In the genomic region with DNA sequence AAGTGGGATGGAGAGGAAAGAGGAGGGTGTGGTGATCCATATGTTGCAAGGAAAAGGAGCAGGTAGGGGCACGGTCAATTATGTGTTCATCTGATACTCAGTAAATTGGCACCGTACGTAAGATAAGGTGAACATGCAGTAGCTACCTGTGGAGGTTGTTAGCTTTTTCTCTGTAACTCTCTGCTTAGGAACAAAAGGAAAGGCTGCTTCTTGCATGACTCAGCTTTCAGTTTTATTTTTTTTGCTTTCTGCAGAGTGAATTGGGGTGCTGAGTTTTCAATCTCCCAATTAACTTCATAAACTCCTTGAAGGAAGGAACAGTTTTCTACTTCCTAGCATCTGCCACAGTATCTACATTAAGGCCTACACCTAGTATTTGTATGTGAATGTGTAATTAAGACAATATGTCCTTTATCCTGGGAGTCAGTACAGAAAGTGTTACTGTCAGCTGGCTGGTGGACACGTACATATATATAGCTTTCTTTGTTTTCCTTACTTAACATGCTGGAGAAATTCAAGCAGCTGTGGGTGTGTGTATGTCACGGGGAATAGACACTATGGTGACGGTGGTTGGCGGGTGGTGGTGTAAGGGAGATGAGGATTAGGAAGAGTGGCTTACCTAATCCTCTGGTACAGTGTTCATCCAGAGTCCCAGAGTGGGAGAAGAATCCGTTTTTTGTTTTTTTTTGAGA, we compare ENCODE assay signal across 10 cellular contexts. TPM values are rescaled to one million over a fixed set of nuclear protein-coding genes. Genes with fewer than 3 reads are reported as not detected.
A peak's percentile ranks its signal among the peaks of the same experiment; 100 is the strongest.
DNase-seq lines count a peak whose midpoint lies in the region; ATAC-seq, FAIRE-seq and TF ChIP-seq lines count a peak whose summit lies in the region.
"Had no signal": no experiment of that assay in that cellular context is flagged by ENCODE, and none has a peak within 500 bp of the region (broad histone marks: within the 10 kb centered on the region; RNA-seq: fewer than 3 reads in every experiment).

No MANE protein-coding gene starts in this region.

- no peak overlapping the region for H3K9ac ChIP-seq in OCI-LY1 (ENCODE audit: low read length)
- no peak overlapping the region for H3K9ac ChIP-seq in H1 (replicated peaks in 1 of 4; ENCODE audit: extremely low read depth in 1 of 4, low read depth in 3 of 4, low read length in 3 of 4)

- no peak overlapping the region for H3K18ac ChIP-seq in H1 (ENCODE audit: extremely low read depth, low read length)

- no peak overlapping the region; the same call in 1 of the 2 replicates for H2BK15ac ChIP-seq in H1 (ENCODE audit: low read length)

- H2BK20ac ChIP-seq in H1 (ENCODE audit: low read length): no peak overlapping the region

- H3K56ac ChIP-seq in H1 (replicated peaks; ENCODE audit: insufficient read length, low read depth, low read length): no peak overlapping the region

- POLR2A ChIA-PET in H1 (lab: Charles Lee; ENCODE audit: partially characterized antibody): interaction anchor here (1.1 to 2.3 kb wide), 4 partner anchors 10 to 39 kb away, joined by 3 to 9 read pairs (median 4); partner anchors contain the start of gene WNK1

- no peak overlapping the region for H2AK5ac ChIP-seq in H1 (ENCODE audit: low read depth, low read length)

- no peak overlapping the region for H3K4me3 ChIP-seq in OCI-LY1 (ENCODE audit: low read depth, low read length, poor library complexity, severe bottlenecking)
- no peak overlapping the region for H3K4me3 ChIP-seq in H1 (ENCODE audit: extremely low read depth in 1 of 4, insufficient read depth in 2 of 4, low read depth in 3 of 4, low read length in 4 of 4)

- CTCF ChIA-PET in H1 (lab: Charles Lee; ENCODE audit: partially characterized antibody): interaction anchor here (1.3 to 1.7 kb wide), 3 partner anchors 15 to 104 kb away, joined by 3 to 6 read pairs (median 4); no protein-coding TSS in a partner anchor

- no peak overlapping the region for H3K14ac ChIP-seq in H1 (ENCODE audit: insufficient read length)

- H3K4me2 ChIP-seq in OCI-LY1 (ENCODE audit: low read length) (no peak overlapping the region), H1 (ENCODE audit: insufficient read depth in 1 of 2, low read depth in 2 of 2, low read length in 2 of 2) (no peak overlapping the region)

- no peak overlapping the region for H4K91ac ChIP-seq in H1 (replicated peaks; ENCODE audit: insufficient read length, low read length)

- no peak for TF ChIP-seq CTCF in OCI-LY1 (IDR thresholded peaks at IDR 0.05; ENCODE audit: low read length)
- TF ChIP-seq CTCF in H1 (IDR thresholded peaks at IDR 0.05; ENCODE audit: control extremely low read depth in 1 of 3, insufficient read depth in 1 of 3, low read depth in 1 of 3, low read length in 3 of 3): no peak

- H3K9me3 ChIP-seq in OCI-LY1 (ENCODE audit: low read length) (no peaks in the 10 kb centered on the region), H1 (ENCODE audit: insufficient read depth in 2 of 2, low read depth in 1 of 2, low read length in 1 of 2) (no peaks in the 10 kb centered on the region)

- WGBS in H1 (ENCODE audit: extremely low coverage in 1 of 2, insufficient coverage in 1 of 2, insufficient read length in 1 of 2, insufficient replicate concordance in 2 of 2, low coverage in 1 of 2, low lambda C conversion rate in 2 of 2, missing lambda C conversion rate in 1 of 2), 2 experiments: 80% methylated on average over 8 of the region's 8 CpGs; no CpG with 5 or more reads in 1 of the 2 experiments

- H3K23me2 ChIP-seq in H1 (ENCODE audit: low read depth, low read length): no peaks in the 10 kb centered on the region

- peak overlapping the region; percentile 31 for H3K27ac ChIP-seq in OCI-LY1 (ENCODE audit: low read depth, low read length, poor library complexity, severe bottlenecking)
- H3K27ac ChIP-seq in H1 (ENCODE audit: low read depth, low read length): no peak overlapping the region

- H4K8ac ChIP-seq in H1 (ENCODE audit: extremely low read depth, insufficient read depth, low read length): no peak overlapping the region

- H3K23ac ChIP-seq in H1 (ENCODE audit: insufficient read length): no peak overlapping the region

- H3K4me1 ChIP-seq in OCI-LY1 (ENCODE audit: insufficient read depth, low read length, severe bottlenecking): peaks cover 25% of the 10 kb centered on the region
- H3K4me1 ChIP-seq in H1 (replicated peaks in 1 of 4; ENCODE audit: control insufficient read depth in 3 of 4, insufficient read depth in 4 of 4, low read length in 3 of 4): peaks cover 0 to 9% (median 3%) of the 10 kb centered on the region in 4 experiments; a peak in 3 of 7 replicates

- no peak overlapping the region for H2BK12ac ChIP-seq in H1 (ENCODE audit: low read depth, low read length)

- no peak for TF ChIP-seq EP300 in H1 (IDR thresholded peaks at IDR 0.05; ENCODE audit: borderline replicate concordance in 1 of 2, low read depth in 2 of 2, low read length in 2 of 2)

- H3K79me2 ChIP-seq in OCI-LY1 (ENCODE audit: insufficient read depth, low read length): no peaks in the 10 kb centered on the region
- no peaks in the 10 kb centered on the region for H3K79me2 ChIP-seq in H1 (ENCODE audit: control insufficient read depth in 1 of 2, insufficient read depth in 2 of 2, low read length in 2 of 2)

- FAIRE-seq in H1 (lab: Jason Lieb, UNC): no peak

- H3F3A ChIP-seq in OCI-LY1 (ENCODE audit: insufficient read depth, low read length): 0 out of 2 replicates have a peak, but pooled peaks cover 3% of the 10 kb centered on the region

- no peaks in the 10 kb centered on the region for H3K36me3 ChIP-seq in OCI-LY1 (ENCODE audit: insufficient read depth, low read length)
- no peaks in the 10 kb centered on the region for H3K36me3 ChIP-seq in H1 (ENCODE audit: control insufficient read depth in 2 of 4, insufficient read depth in 4 of 4, low read length in 3 of 4)

- no peak for TF ChIP-seq RAD21 in H1 (IDR thresholded peaks at IDR 0.05 in 1 of 2, conservative IDR thresholded peaks at IDR 0.05 in 1 of 2; ENCODE audit: low read depth in 2 of 2, low read length in 2 of 2)

- no peaks in the 10 kb centered on the region for H3K9me2 ChIP-seq in OCI-LY1 (ENCODE audit: low read depth, low read length)

- no peak for TF ChIP-seq POLR2A in H1 (IDR thresholded peaks at IDR 0.05; ENCODE audit: control extremely low read depth in 1 of 2, low read depth in 2 of 2, low read length in 2 of 2)

- H2AFZ ChIP-seq in OCI-LY1 (ENCODE audit: low read length): no peak overlapping the region
- H2AFZ ChIP-seq in H1 (ENCODE audit: low read length): peak overlapping the region; percentile 69; the same call in 1 of the 2 replicates

- H3K79me1 ChIP-seq in H1 (ENCODE audit: low read depth, low read length): no peaks in the 10 kb centered on the region

- H4K20me1 ChIP-seq in OCI-LY1 (ENCODE audit: insufficient read depth, low read length) (no peaks in the 10 kb centered on the region), H1 (replicated peaks in 1 of 2; ENCODE audit: control insufficient read depth in 1 of 2, insufficient read depth in 2 of 2, low read length in 2 of 2) (no peaks in the 10 kb centered on the region)

- H4K5ac ChIP-seq in H1 (ENCODE audit: insufficient read length, low read depth, low read length): no peak overlapping the region

- H2BK120ac ChIP-seq in H1 (replicated peaks; ENCODE audit: low read depth, low read length): no peak overlapping the region

- H3K4ac ChIP-seq in H1 (replicated peaks; ENCODE audit: insufficient read length, low read depth, low read length): no peak overlapping the region

- H3K27me3 ChIP-seq in OCI-LY1 (ENCODE audit: insufficient read depth, low read length) (no peaks in the 10 kb centered on the region), H1 (replicated peaks in 1 of 4; ENCODE audit: control insufficient read depth in 3 of 4, extremely low read depth in 1 of 4, insufficient read depth in 3 of 4, low read length in 3 of 4) (no peaks in the 10 kb centered on the region)

- no peak for ATAC-seq in HG02970 (IDR thresholded peaks at IDR 0.05; ENCODE audit: low FRiP score, unreplicated experiment)
- ATAC-seq: stimulated activated naive B cell treated with anti-CD40 and anti-IgM and Interleukin-4, amounts not matched to agents 10 μg/mL and 1 μg/mL and 100 μg/mL, for 72 hours had no signal

- no peak overlapping the region for H2BK5ac ChIP-seq in H1 (ENCODE audit: low read depth, low read length)

- DNase-seq in HT1080 (ENCODE audit: low read depth): peak; percentile 21
- no peak for DNase-seq in H1 (ENCODE audit: low read depth in 1 of 2, low spot score in 2 of 2)
- peak; percentile 89 for DNase-seq in pons (ENCODE audit: low spot score)
- DNase-seq in LoVo (ENCODE audit: low spot score): no peak
- DNase-seq in GDM1 (lab: John Stamatoyannopoulos, UW): no peak
- DNase-seq: activated naive CD4-positive, alpha-beta T cell; NCI-H2029; stimulated activated naive B cell treated with anti-CD40 and anti-IgM and Interleukin-4, amounts not matched to agents 10 μg/mL and 1 μg/mL and 100 μg/mL, for 72 hours had no signal

RNA-seq across cellular contexts. Expression of gene WNK1, which starts 40.1 kb away (rescaled TPM):
- total RNA-seq in HT1080 (2014; rRNA removed; shearing (Covaris generic)): 50.6 and 53.5 TPM in 2 replicates
- 35.5 and 44.9 TPM in 2 replicates for polyA plus RNA-seq in HT1080 (2015; cell fraction: cytosol; rRNA removed)
- polyA plus RNA-seq in HT1080 (2015; cell fraction: nucleus; rRNA removed): 61.4 and 61.8 TPM in 2 replicates
- total RNA-seq in H1 (2021; fragmentation: NEBNext Ultra II Directional; extraction: Animal tissue kit (Norgen Biotek cat#: 25700)): 151 and 157 TPM in 2 replicates
- 65.6 and 88.2 TPM in 2 replicates for polyA plus RNA-seq in H1 (2011; rRNA removed)
- 64.7 TPM for polyA plus RNA-seq in H1 (2011; cell fraction: cytosol; rRNA removed)
- polyA plus RNA-seq in H1 (2011; cell fraction: nucleus; rRNA removed): 126 TPM
- 83.6 to 122 TPM (median 104 TPM) in 4 replicates for polyA plus RNA-seq in H1 (2012, experiment 1 of 2)
- 3.8 TPM for polyA plus RNA-seq in H1 (2012, experiment 2 of 2)
- 50.7 TPM for polyA plus RNA-seq in H1 (2013, experiment 1 of 2)
- polyA plus RNA-seq in H1 (2013, experiment 2 of 2): 43.2 TPM
- 308 and 326 TPM in 2 replicates for polyA minus RNA-seq in H1 (2011; rRNA and poly(A)+ RNA removed)
- polyA minus RNA-seq in H1 (2011; cell fraction: cytosol; rRNA and poly(A)+ RNA removed): 269 TPM
- polyA minus RNA-seq in H1 (2011; cell fraction: nucleus; rRNA and poly(A)+ RNA removed): 226 TPM

RNA-seq across cellular contexts. Expression of gene NINJ2, which starts 49.1 kb away (rescaled TPM):
- 0.50 and 0.63 TPM in 2 replicates for total RNA-seq in HT1080 (2014; rRNA removed; shearing (Covaris generic))
- polyA plus RNA-seq in HT1080 (2015; cell fraction: cytosol; rRNA removed): 0.17 and 0.72 TPM in 2 replicates
- polyA plus RNA-seq in HT1080 (2015; cell fraction: nucleus; rRNA removed): 0.33 TPM in 1 of 2 replicates, not detected in the other
- total RNA-seq in H1 (2021; fragmentation: NEBNext Ultra II Directional; extraction: Animal tissue kit (Norgen Biotek cat#: 25700)): not detected in 2 replicates
- polyA plus RNA-seq in H1 (2011; rRNA removed): 1.4 and 1.5 TPM in 2 replicates
- polyA plus RNA-seq in H1 (2011; cell fraction: cytosol; rRNA removed): 1.1 TPM
- 1.2 TPM for polyA plus RNA-seq in H1 (2011; cell fraction: nucleus; rRNA removed)
- 0.67 to 1.2 TPM (median 1.0 TPM) in 3 of 4 replicates, not detected in the other for polyA plus RNA-seq in H1 (2012, experiment 1 of 2)
- polyA plus RNA-seq in H1 (2012, experiment 2 of 2): 0.98 TPM
- 0.12 TPM for polyA plus RNA-seq in H1 (2013, experiment 1 of 2)
- 0.29 TPM for polyA plus RNA-seq in H1 (2013, experiment 2 of 2)
- polyA minus RNA-seq in H1 (2011; rRNA and poly(A)+ RNA removed): 0.25 and 1.1 TPM in 2 replicates
- not detected for polyA minus RNA-seq in H1 (2011; cell fraction: cytosol; rRNA and poly(A)+ RNA removed)
- not detected for polyA minus RNA-seq in H1 (2011; cell fraction: nucleus; rRNA and poly(A)+ RNA removed)

Comparison
In these comparisons a context has a peak if more than half of its experiments do, and no peak if none do; other contexts are left out.
1. DNase-seq: peak in HT1080 (single experiment) and pons (single experiment); none in H1 (0 of 2), LoVo (single experiment) and GDM1 (single experiment).